ENCODE assay signal across 35 cellular contexts in genomic region chr10:130660266-130660665, GRCh38.
"Had no signal": no experiment of that assay in that cellular context is flagged by ENCODE, and none has a peak within 500 bp of the region (broad histone marks: within the 10 kb centered on the region; RNA-seq: fewer than 3 reads in every experiment).

No MANE protein-coding gene starts in this region.

- H3K36me3 Mint-ChIP-seq: activated CD8-positive, alpha-beta memory T cell treated with anti-CD3 and anti-CD28 coated beads, Interleukin-2, amount 10 ng/mL, durations not matched to agents 7 days and 5 days; activated naive CD4-positive, alpha-beta T cell treated with anti-CD3 and anti-CD28 coated beads, Interleukin-2, amount 10 ng/mL, durations not matched to agents 7 days and 5 days; activated naive CD4-positive, alpha-beta T cell treated with anti-CD3 and anti-CD28 coated beads, Interleukin-2, amount 50 U/mL, for 24 hours; activated naive CD8-positive, alpha-beta T cell; activated naive CD8-positive, alpha-beta T cell treated with anti-CD3 and anti-CD28 coated beads, Interleukin-2, amount 10 ng/mL, durations not matched to agents 7 days and 5 days; brain had no signal

- H3K27me3 Mint-ChIP-seq: activated CD4-positive, alpha-beta memory T cell treated with anti-CD3 and anti-CD28 coated beads, Interleukin-2, amount 10 ng/mL, durations not matched to agents 7 days and 5 days; activated CD4-positive, alpha-beta T cell treated with anti-CD3 and anti-CD28 coated beads for 36 hours; activated CD4-positive, alpha-beta T cell treated with anti-CD3 and anti-CD28 coated beads, Interleukin-2, amount 10 ng/mL, durations not matched to agents 7 days and 5 days; activated CD8-positive, alpha-beta memory T cell treated with anti-CD3 and anti-CD28 coated beads, Interleukin-2, amount 10 ng/mL, durations not matched to agents 7 days and 5 days; activated naive CD4-positive, alpha-beta T cell treated with anti-CD3 and anti-CD28 coated beads, Interleukin-2, amount 10 ng/mL, durations not matched to agents 7 days and 5 days; activated naive CD8-positive, alpha-beta T cell treated with anti-CD3 and anti-CD28 coated beads, Interleukin-2, amount 10 ng/mL, durations not matched to agents 7 days and 5 days; activated naive CD8-positive, alpha-beta T cell treated with anti-CD3 and anti-CD28 coated beads, Interleukin-2, amount 50 U/mL, for 24 hours; activated T-cell treated with anti-CD3 and anti-CD28 coated beads, Interleukin-2, amount 50 U/mL, for 24 hours had no signal

- H3K27ac Mint-ChIP-seq: activated CD4-positive, alpha-beta memory T cell treated with anti-CD3 and anti-CD28 coated beads, Interleukin-2, amount 10 ng/mL, durations not matched to agents 7 days and 5 days; activated CD4-positive, alpha-beta T cell treated with anti-CD3 and anti-CD28 coated beads for 36 hours; activated CD4-positive, alpha-beta T cell treated with anti-CD3 and anti-CD28 coated beads, Interleukin-2, amount 10 ng/mL, durations not matched to agents 7 days and 5 days; activated CD8-positive, alpha-beta memory T cell treated with anti-CD3 and anti-CD28 coated beads, Interleukin-2, amount 10 ng/mL, durations not matched to agents 7 days and 5 days; activated CD8-positive, alpha-beta T cell treated with anti-CD3 and anti-CD28 coated beads, Interleukin-2, amount 10 ng/mL, durations not matched to agents 7 days and 5 days; activated naive CD4-positive, alpha-beta T cell treated with anti-CD3 and anti-CD28 coated beads, Interleukin-2, amount 10 ng/mL, durations not matched to agents 7 days and 5 days; activated naive CD4-positive, alpha-beta T cell treated with anti-CD3 and anti-CD28 coated beads, Interleukin-2, amount 50 U/mL, for 24 hours; activated naive CD8-positive, alpha-beta T cell; activated naive CD8-positive, alpha-beta T cell treated with anti-CD3 and anti-CD28 coated beads, Interleukin-2, amount 10 ng/mL, durations not matched to agents 7 days and 5 days; activated naive CD8-positive, alpha-beta T cell treated with anti-CD3 and anti-CD28 coated beads, Interleukin-2, amount 50 U/mL, for 24 hours; activated T-cell treated with anti-CD3 and anti-CD28 coated beads, Interleukin-2, amount 50 U/mL, for 24 hours; activated T-helper 2 cell treated with anti-CD3 and anti-CD28 coated beads, Interferon-gamma antibody, Interleukin-2, Interleukin-4, amounts not matched to agents 10 μg/mL and 5 μg/mL and 100 μg/mL, durations not matched to agents 14 hours and 24 hours and 36 hours; brain; T-helper 1 cell treated with Interleukin-12 subunit alpha and Interleukin-12 subunit beta and Interleukin-4 antibody, amounts not matched to agents 30 μg/mL and 1 μg/mL, for 36 hours; T-helper 2 cell treated with Interferon-gamma antibody and Interleukin-4, amounts not matched to agents 5 μg/mL and 100 μg/mL, for 36 hours; WTC11 had no signal

- H3K9me3 ChIP-seq: ascending aorta had no signal

- H3K4me1 Mint-ChIP-seq: activated CD4-positive, alpha-beta memory T cell treated with anti-CD3 and anti-CD28 coated beads, Interleukin-2, amount 10 ng/mL, durations not matched to agents 7 days and 5 days; activated CD4-positive, alpha-beta T cell treated with anti-CD3 and anti-CD28 coated beads for 36 hours; activated CD4-positive, alpha-beta T cell treated with anti-CD3 and anti-CD28 coated beads, Interleukin-2, amount 10 ng/mL, durations not matched to agents 7 days and 5 days; activated CD8-positive, alpha-beta memory T cell treated with anti-CD3 and anti-CD28 coated beads, Interleukin-2, amount 10 ng/mL, durations not matched to agents 7 days and 5 days; activated naive CD4-positive, alpha-beta T cell treated with anti-CD3 and anti-CD28 coated beads, Interleukin-2, amount 10 ng/mL, durations not matched to agents 7 days and 5 days; activated naive CD4-positive, alpha-beta T cell treated with anti-CD3 and anti-CD28 coated beads, Interleukin-2, amount 50 U/mL, for 24 hours; activated naive CD8-positive, alpha-beta T cell treated with anti-CD3 and anti-CD28 coated beads, Interleukin-2, amount 10 ng/mL, durations not matched to agents 7 days and 5 days; activated naive CD8-positive, alpha-beta T cell treated with anti-CD3 and anti-CD28 coated beads, Interleukin-2, amount 50 U/mL, for 24 hours; brain; WTC11 had no signal

- H3K36me3 ChIP-seq: ascending aorta, cardiac muscle cell, WERI-Rb-1 had no signal

- H3K4me1 ChIP-seq: ascending aorta had no signal

- H3K27ac ChIP-seq: ascending aorta, cardiac muscle cell, WERI-Rb-1 had no signal

- H3K27me3 ChIP-seq: ascending aorta, cardiac muscle cell had no signal

- H3K4me3 Mint-ChIP-seq: activated CD4-positive, alpha-beta memory T cell treated with anti-CD3 and anti-CD28 coated beads, Interleukin-2, amount 10 ng/mL, durations not matched to agents 7 days and 5 days; activated CD4-positive, alpha-beta T cell treated with anti-CD3 and anti-CD28 coated beads for 36 hours; activated CD4-positive, alpha-beta T cell treated with anti-CD3 and anti-CD28 coated beads, Interleukin-2, amount 10 ng/mL, durations not matched to agents 7 days and 5 days; activated CD8-positive, alpha-beta memory T cell treated with anti-CD3 and anti-CD28 coated beads, Interleukin-2, amount 10 ng/mL, durations not matched to agents 7 days and 5 days; activated CD8-positive, alpha-beta T cell treated with anti-CD3 and anti-CD28 coated beads, Interleukin-2, amount 10 ng/mL, durations not matched to agents 7 days and 5 days; activated naive CD4-positive, alpha-beta T cell treated with anti-CD3 and anti-CD28 coated beads, Interleukin-2, amount 10 ng/mL, durations not matched to agents 7 days and 5 days; activated naive CD4-positive, alpha-beta T cell treated with anti-CD3 and anti-CD28 coated beads, Interleukin-2, amount 50 U/mL, for 24 hours; activated naive CD8-positive, alpha-beta T cell; activated naive CD8-positive, alpha-beta T cell treated with anti-CD3 and anti-CD28 coated beads, Interleukin-2, amount 10 ng/mL, durations not matched to agents 7 days and 5 days; activated naive CD8-positive, alpha-beta T cell treated with anti-CD3 and anti-CD28 coated beads, Interleukin-2, amount 50 U/mL, for 24 hours; activated T-cell treated with anti-CD3 and anti-CD28 coated beads, Interleukin-2, amount 50 U/mL, for 24 hours; brain; T-helper 1 cell treated with Interleukin-12 subunit alpha and Interleukin-12 subunit beta and Interleukin-4 antibody, amounts not matched to agents 30 μg/mL and 1 μg/mL, for 36 hours; T-helper 2 cell treated with Interferon-gamma antibody and Interleukin-4, amounts not matched to agents 5 μg/mL and 100 μg/mL, for 36 hours; WTC11 had no signal

- H3K9me3 Mint-ChIP-seq: activated CD4-positive, alpha-beta T cell treated with anti-CD3 and anti-CD28 coated beads, Interleukin-2, amount 10 ng/mL, durations not matched to agents 7 days and 5 days; activated naive CD4-positive, alpha-beta T cell treated with anti-CD3 and anti-CD28 coated beads, Interleukin-2, amount 10 ng/mL, durations not matched to agents 7 days and 5 days; activated naive CD4-positive, alpha-beta T cell treated with anti-CD3 and anti-CD28 coated beads, Interleukin-2, amount 50 U/mL, for 24 hours; activated naive CD8-positive, alpha-beta T cell treated with anti-CD3 and anti-CD28 coated beads, Interleukin-2, amount 10 ng/mL, durations not matched to agents 7 days and 5 days; activated naive CD8-positive, alpha-beta T cell treated with anti-CD3 and anti-CD28 coated beads, Interleukin-2, amount 50 U/mL, for 24 hours; activated T-cell treated with anti-CD3 and anti-CD28 coated beads, Interleukin-2, amount 50 U/mL, for 24 hours; activated T-helper 2 cell treated with anti-CD3 and anti-CD28 coated beads, Interferon-gamma antibody, Interleukin-2, Interleukin-4, amounts not matched to agents 10 μg/mL and 5 μg/mL and 100 μg/mL, durations not matched to agents 14 hours and 24 hours and 36 hours; T-helper 1 cell treated with Interleukin-12 subunit alpha and Interleukin-12 subunit beta and Interleukin-4 antibody, amounts not matched to agents 30 μg/mL and 1 μg/mL, for 36 hours; T-helper 2 cell treated with Interferon-gamma antibody and Interleukin-4, amounts not matched to agents 5 μg/mL and 100 μg/mL, for 36 hours had no signal

- DNase-seq: activated CD4-positive, alpha-beta memory T cell treated with anti-CD3 and anti-CD28 coated beads, Interleukin-2, amount 10 ng/mL, durations not matched to agents 7 days and 5 days; activated CD4-positive, alpha-beta T cell treated with anti-CD3 and anti-CD28 coated beads for 1 hour; activated CD4-positive, alpha-beta T cell treated with anti-CD3 and anti-CD28 coated beads for 36 hours; activated CD4-positive, alpha-beta T cell treated with anti-CD3 and anti-CD28 coated beads for 48 hours; activated CD4-positive, alpha-beta T cell treated with anti-CD3 and anti-CD28 coated beads, Interleukin-2, amount 10 ng/mL, durations not matched to agents 7 days and 5 days; activated CD4-positive, alpha-beta T cell treated with anti-CD3 and anti-CD28 coated beads, Interleukin-2, amount 50 U/mL, for 48 hours; activated CD4-positive, CD25-positive, alpha-beta regulatory T cell; activated CD8-positive, alpha-beta memory T cell treated with anti-CD3 and anti-CD28 coated beads for 24 hours; activated CD8-positive, alpha-beta memory T cell treated with anti-CD3 and anti-CD28 coated beads, Interleukin-2, amount 10 ng/mL, durations not matched to agents 7 days and 5 days; activated CD8-positive, alpha-beta memory T cell treated with anti-CD3 and anti-CD28 coated beads, Interleukin-2, amount 50 U/mL, for 48 hours; activated CD8-positive, alpha-beta T cell treated with anti-CD3 and anti-CD28 coated beads, Interleukin-2, amount 10 ng/mL, durations not matched to agents 7 days and 5 days; activated effector memory CD4-positive, alpha-beta T cell treated with Interleukin-2 at 50 U/mL for 16 hours; activated gamma-delta T cell; activated naive CD4-positive, alpha-beta T cell treated with anti-CD3 and anti-CD28 coated beads, Interleukin-2, amount 10 ng/mL, durations not matched to agents 7 days and 5 days; activated naive CD4-positive, alpha-beta T cell treated with Interleukin-2 at 50 U/mL for 16 hours; activated naive CD8-positive, alpha-beta T cell treated with anti-CD3 and anti-CD28 coated beads, Interleukin-2, amount 10 ng/mL, durations not matched to agents 7 days and 5 days; activated naive CD8-positive, alpha-beta T cell treated with anti-CD3 and anti-CD28 coated beads, Interleukin-2, amount 50 U/mL, for 24 hours; activated T-cell treated with anti-CD3 and anti-CD28 coated beads, Interleukin-2, amount 50 U/mL, for 24 hours; activated T-cell treated with anti-CD3 and anti-CD28 coated beads, Interleukin-2, amount 50 U/mL, for 48 hours; amygdala; anterior cingulate cortex; caudate nucleus; T-helper 1 cell; T-helper 2 cell; T-helper 9 cell; WERI-Rb-1 had no signal

- H3K4me3 ChIP-seq: ascending aorta, cardiac muscle cell had no signal

- ATAC-seq: activated CD4-positive, alpha-beta T cell treated with anti-CD3 and anti-CD28 coated beads for 36 hours; activated CD8-positive, alpha-beta memory T cell treated with anti-CD3 and anti-CD28 coated beads, Interleukin-2, amount 10 ng/mL, durations not matched to agents 7 days and 5 days; activated CD8-positive, alpha-beta T cell treated with anti-CD3 and anti-CD28 coated beads, Interleukin-2, amount 10 ng/mL, durations not matched to agents 7 days and 5 days; activated naive CD8-positive, alpha-beta T cell treated with anti-CD3 and anti-CD28 coated beads, Interleukin-2, amount 50 U/mL, for 24 hours; WTC11 had no signal
